7 cellular contexts compared by ENCODE assay signal in genomic region chr21:28885853-28886177, GRCh38.
DNase-seq lines count a peak whose midpoint lies in the region; ATAC-seq and TF ChIP-seq lines count a peak whose summit lies in the region.

No MANE protein-coding gene starts in this region.

- intact Hi-C loops in PC-3 (cut with micrococcal nuclease) = loop anchor here (1.0 to 10.0 kb wide), 2 partner anchors 49 to 93 kb away; no protein-coding TSS in a partner anchor

- no peak for ATAC-seq in PC-3
- ATAC-seq in GM21529 (IDR thresholded peaks at IDR 0.05; ENCODE audit: unreplicated experiment) = no peak

- H3K79me2 ChIP-seq in PC-3 (ENCODE audit: low read length) (peaks cover 10% of the 10 kb centered on the region), fibroblast of lung (ENCODE audit: control insufficient read depth, insufficient read depth, low read length) (no peaks in the 10 kb centered on the region)

- H4K20me1 ChIP-seq in PC-3 (ENCODE audit: low read length) = no peaks in the 10 kb centered on the region
- no peaks in the 10 kb centered on the region for H4K20me1 ChIP-seq in fibroblast of lung (ENCODE audit: control insufficient read depth, extremely low read depth, insufficient read depth, low read length)

- no peak overlapping the region for H3K4me3 ChIP-seq in PC-3 (ENCODE audit: low read length)
- peak overlapping the region in 2 of 4 experiments; percentile 53 to 74 for H3K4me3 ChIP-seq in fibroblast of lung (replicated peaks in 1 of 4; ENCODE audit: control extremely low read depth in 1 of 4, insufficient read depth in 1 of 4, low read depth in 3 of 4, low read length in 4 of 4)
- H3K4me3 ChIP-seq in skeletal muscle satellite cell (ENCODE audit: low read length) = no peak overlapping the region

- H3K9ac ChIP-seq in PC-3 (ENCODE audit: low read length) = peak overlapping the region; percentile 82
- no peak overlapping the region for H3K9ac ChIP-seq in fibroblast of lung (ENCODE audit: insufficient read depth, low read length)
- no peak overlapping the region for H3K9ac ChIP-seq in skeletal muscle satellite cell (ENCODE audit: low read depth, low read length)

- POLR2A ChIA-PET in PC-3 (lab: Charles Lee; ENCODE audit: unreplicated experiment) = no interaction called here

- H3K36me3 ChIP-seq in PC-3 (ENCODE audit: low read depth, low read length) = peaks cover 10% of the 10 kb centered on the region
- H3K36me3 ChIP-seq in fibroblast of lung (ENCODE audit: control insufficient read depth, insufficient read depth, low read length) = no peaks in the 10 kb centered on the region
- H3K36me3 ChIP-seq in skeletal muscle satellite cell (ENCODE audit: insufficient read depth, low read length) = peaks cover 12% of the 10 kb centered on the region

- H3K27ac ChIP-seq in PC-3 (ENCODE audit: low read length) = no peak overlapping the region
- peak overlapping the region; percentile 78 for H3K27ac ChIP-seq in fibroblast of lung (ENCODE audit: insufficient read depth, low read length)

- H2AFZ ChIP-seq in PC-3 (ENCODE audit: low read length) (peak overlapping the region; percentile 78), fibroblast of lung (ENCODE audit: low read length) (no peak overlapping the region)

- no peaks in the 10 kb centered on the region for H3F3A ChIP-seq in PC-3 (ENCODE audit: low read length, unreplicated experiment)

- BruUV-seq in PC-3 (replicated peaks; lab: Mats Ljungman, UMichigan) = no TSS peak

- CTCF ChIA-PET in PC-3 (lab: Charles Lee) = no interaction called here

- TF ChIP-seq CTCF in PC-3 (conservative IDR thresholded peaks at IDR 0.05; ENCODE audit: low read depth, low read length) (no peak), fibroblast of lung (conservative IDR thresholded peaks at IDR 0.05 in 1 of 2, IDR thresholded peaks at IDR 0.05 in 1 of 2; ENCODE audit: low read depth in 1 of 2, low read length in 2 of 2) (no peak)

- H3K9me3 ChIP-seq in PC-3 (ENCODE audit: low read length) = no peaks in the 10 kb centered on the region
- no peaks in the 10 kb centered on the region for H3K9me3 ChIP-seq in fibroblast of lung (ENCODE audit: control insufficient read depth, insufficient read depth, low read depth, low read length)
- no peaks in the 10 kb centered on the region for H3K9me3 ChIP-seq in skeletal muscle satellite cell (replicated peaks; ENCODE audit: low read length)

- H3K27me3 ChIP-seq in PC-3 (ENCODE audit: low read length) (no peaks in the 10 kb centered on the region), fibroblast of lung (ENCODE audit: control insufficient read depth, insufficient read depth, low read length) (no peaks in the 10 kb centered on the region), skeletal muscle satellite cell (ENCODE audit: control insufficient read depth, insufficient read depth, low read length) (peaks cover 10% of the 10 kb centered on the region)

- H3K4me1 ChIP-seq in PC-3 (ENCODE audit: insufficient read depth, low read length) (peaks cover 16% of the 10 kb centered on the region; the same call in 1 of the 2 replicates), fibroblast of lung (ENCODE audit: control insufficient read depth, extremely low read depth, insufficient read depth, low read length) (peaks cover 2% of the 10 kb centered on the region), skeletal muscle satellite cell (ENCODE audit: control insufficient read depth, insufficient read depth, low read length) (peaks cover 14% of the 10 kb centered on the region)

- H3K4me2 ChIP-seq in PC-3 (ENCODE audit: low read length) (peak overlapping the region; percentile 89), fibroblast of lung (ENCODE audit: extremely low read depth, insufficient read depth, low read length) (peak overlapping the region; percentile 79), skeletal muscle satellite cell (ENCODE audit: low read length) (peak overlapping the region; percentile 80)

- H3K9me2 ChIP-seq in PC-3 (replicated peaks; ENCODE audit: low read length) = no peaks in the 10 kb centered on the region

- peak; percentile 24 for DNase-seq in EL
- no peak for DNase-seq in PC-3
- DNase-seq in fibroblast of lung (ENCODE audit: low read depth in 2 of 2) = peak in 1 of 2 donors; percentile 17
- DNase-seq in HuH-7 (ENCODE audit: low spot score) = no peak
- DNase-seq in GDM1 (lab: John Stamatoyannopoulos, UW) = no peak
